Comparison of ENCODE assay signal across 12 cellular contexts in the genomic region with DNA sequence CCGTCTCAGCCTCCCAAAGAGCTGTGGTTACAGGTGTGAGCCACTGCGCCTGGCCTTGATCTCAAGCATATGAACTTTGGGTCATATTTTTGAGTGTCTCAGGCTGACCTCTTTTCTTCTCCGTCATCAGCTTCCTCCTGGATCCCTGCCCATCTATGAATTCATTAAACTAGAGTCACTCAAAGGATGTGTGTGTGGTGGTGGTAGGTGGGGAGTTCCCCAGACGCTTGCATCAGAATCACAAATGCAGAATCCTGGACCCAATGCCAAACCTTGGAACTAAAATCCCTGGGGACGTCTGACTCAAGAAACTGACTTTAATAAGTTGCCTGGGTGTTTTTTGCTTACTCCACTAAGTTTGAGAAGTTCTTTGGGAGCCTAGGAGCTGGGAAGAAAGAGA. TPM values are rescaled to one million over a fixed set of nuclear protein-coding genes. Genes with fewer than 3 reads are reported as not detected.
DNase-seq lines count a peak whose midpoint lies in the region; ATAC-seq, FAIRE-seq and TF ChIP-seq lines count a peak whose summit lies in the region.
"Had no signal": no experiment of that assay in that cellular context is flagged by ENCODE, and none has a peak within 500 bp of the region (broad histone marks: within the 10 kb centered on the region; RNA-seq: fewer than 3 reads in every experiment).

No MANE protein-coding gene starts in this region.

- H3K4me2 ChIP-seq in PC-9 (peak overlapping the region; percentile 17; the same call in 1 of the 2 replicates), endothelial cell of umbilical vein (ENCODE audit: insufficient read depth, low read length) (no peak overlapping the region)

- FAIRE-seq in endothelial cell of umbilical vein (lab: Jason Lieb, UNC) (no peak), GM19239 (lab: Jason Lieb, UNC) (no peak)
- FAIRE-seq: HepG2 had no signal

- TF ChIP-seq CTCF in PC-9 (conservative IDR thresholded peaks at IDR 0.05) (no peak), endothelial cell of umbilical vein (IDR thresholded peaks at IDR 0.05; ENCODE audit: extremely low read depth in 1 of 2, insufficient read depth in 1 of 2, low read depth in 1 of 2, low read length in 2 of 2) (no peak), omental fat pad (IDR thresholded peaks at IDR 0.05) (no peak), WERI-Rb-1 (IDR thresholded peaks at IDR 0.05; ENCODE audit: low read depth, low read length) (no peak)

- DNase-seq in CD1c-positive myeloid dendritic cell (ENCODE audit: extremely low spot score) (peak; percentile 86), PC-9 (peak in 1 of 2 experiments; percentile 81), endothelial cell of umbilical vein (ENCODE audit: low read depth, low spot score) (peak; percentile 56), omental fat pad (ENCODE audit: low spot score) (peak; percentile 32), WERI-Rb-1 (no peak), GM19239 (ENCODE audit: insufficient read length, low spot score) (no peak)
- DNase-seq: activated naive CD8-positive, alpha-beta T cell treated with anti-CD3 and anti-CD28 coated beads, Interleukin-2, amount 10 ng/mL, durations not matched to agents 7 days and 5 days; hypothalamus had no signal

- H3K4me1 ChIP-seq in PC-9 (replicated peaks; ENCODE audit: insufficient read depth): peaks cover 12% of the 10 kb centered on the region
- peaks cover 10% of the 10 kb centered on the region for H3K4me1 ChIP-seq in endothelial cell of umbilical vein (ENCODE audit: control insufficient read depth, extremely low read depth, insufficient read depth, low read length)

- no peaks in the 10 kb centered on the region for H3K9me2 ChIP-seq in PC-9 (ENCODE audit: insufficient read depth)

- TF ChIP-seq POLR2A in endothelial cell of umbilical vein (IDR thresholded peaks at IDR 0.05; ENCODE audit: low read depth, low read length): no peak

- BruUV-seq in PC-9 (replicated peaks; lab: Mats Ljungman, UMichigan): no TSS peak
- no TSS peak for BruUV-seq in endothelial cell of umbilical vein (replicated peaks; lab: Mats Ljungman, UMichigan)

- dilution Hi-C loops in endothelial cell of umbilical vein (cut with MboI; ENCODE audit: extremely low pct_ligation_motif_present, low sequenced_read_pairs): no loop called here

- intact Hi-C loops in PC-9 (cut with micrococcal nuclease; ENCODE audit: unreplicated experiment) (no loop called here), endothelial cell of umbilical vein (cut with micrococcal nuclease) (loop anchor here (5.0 kb wide), 1 partner anchor 447 kb away; no protein-coding TSS in a partner anchor)

- no peaks in the 10 kb centered on the region for H3K9me3 ChIP-seq in PC-9 (ENCODE audit: insufficient read depth, low read depth)
- H3K9me3 ChIP-seq in endothelial cell of umbilical vein (replicated peaks; ENCODE audit: control insufficient read depth, insufficient read depth, low read length): no peaks in the 10 kb centered on the region
- H3K9me3 ChIP-seq in WERI-Rb-1 (ENCODE audit: severe bottlenecking): no peaks in the 10 kb centered on the region
- H3K9me3 ChIP-seq: neutrophil had no signal

- no peaks in the 10 kb centered on the region for H3K9me1 ChIP-seq in endothelial cell of umbilical vein (replicated peaks; ENCODE audit: control insufficient read depth, extremely low read depth, insufficient read depth, low read length)

- POLR2A ChIA-PET in PC-9 (lab: Charles Lee; ENCODE audit: unreplicated experiment): no interaction called here
- POLR2A ChIA-PET in endothelial cell of umbilical vein (lab: Charles Lee): no interaction called here

- CTCF ChIA-PET in PC-9 (lab: Charles Lee) (no interaction called here), endothelial cell of umbilical vein (lab: Charles Lee) (interaction anchor here (1.8 to 2.0 kb wide), 2 partner anchors 11 to 221 kb away, joined by 4 read pairs; no protein-coding TSS in a partner anchor)

- no peak overlapping the region for H2AFZ ChIP-seq in PC-9
- H2AFZ ChIP-seq in endothelial cell of umbilical vein (ENCODE audit: low read depth, low read length): no peak overlapping the region

- H3K27me3 ChIP-seq in PC-9 (ENCODE audit: insufficient read depth, low read depth): no peaks in the 10 kb centered on the region
- no peaks in the 10 kb centered on the region for H3K27me3 ChIP-seq in endothelial cell of umbilical vein (ENCODE audit: control insufficient read depth in 2 of 2, insufficient read depth in 2 of 2, low read length in 2 of 2)
- H3K27me3 ChIP-seq in WERI-Rb-1 (ENCODE audit: insufficient read depth, low read depth, severe bottlenecking): peaks cover 58% of the 10 kb centered on the region

- H4K20me1 ChIP-seq in PC-9 (ENCODE audit: insufficient read depth): no peaks in the 10 kb centered on the region
- no peaks in the 10 kb centered on the region for H4K20me1 ChIP-seq in endothelial cell of umbilical vein (replicated peaks; ENCODE audit: control insufficient read depth, extremely low read depth, insufficient read depth, low read length)

- H3K4me3 ChIP-seq in PC-9 (no peak overlapping the region), endothelial cell of umbilical vein (replicated peaks in 1 of 3; ENCODE audit: insufficient read depth in 1 of 3, low read depth in 1 of 3, low read length in 3 of 3) (no peak overlapping the region), WERI-Rb-1 (ENCODE audit: low read depth, low read length) (no peak overlapping the region)

- no peak overlapping the region for H3K9ac ChIP-seq in endothelial cell of umbilical vein (replicated peaks; ENCODE audit: extremely low read depth, insufficient read depth, low read length)

- H3K36me3 ChIP-seq in PC-9 (ENCODE audit: low read depth): no peaks in the 10 kb centered on the region
- H3K36me3 ChIP-seq in endothelial cell of umbilical vein (ENCODE audit: control insufficient read depth in 2 of 2, extremely low read depth in 1 of 2, insufficient read depth in 2 of 2, low read length in 2 of 2): no peaks in the 10 kb centered on the region
- no peaks in the 10 kb centered on the region for H3K36me3 ChIP-seq in WERI-Rb-1
- H3K36me3 ChIP-seq: neutrophil had no signal

- H3K27ac ChIP-seq in PC-9 (peak overlapping the region; percentile 55), endothelial cell of umbilical vein (ENCODE audit: insufficient read depth, low read depth, low read length) (no peak overlapping the region), WERI-Rb-1 (no peak overlapping the region)
- H3K27ac ChIP-seq: neutrophil had no signal

- H3F3A ChIP-seq in PC-9 (ENCODE audit: insufficient read depth, low read depth): peaks cover 22% of the 10 kb centered on the region

- ATAC-seq in omental fat pad (ENCODE audit: low FRiP score) (peak; percentile 30), GM19467 (IDR thresholded peaks at IDR 0.05; ENCODE audit: unreplicated experiment) (no peak), HG03460 (IDR thresholded peaks at IDR 0.05; ENCODE audit: unreplicated experiment) (no peak)
- ATAC-seq: HepG2 had no signal

- H3K79me2 ChIP-seq in PC-9 (ENCODE audit: low read depth) (no peaks in the 10 kb centered on the region), endothelial cell of umbilical vein (ENCODE audit: control insufficient read depth, insufficient read depth, low read length) (no peaks in the 10 kb centered on the region)

TF ChIP-seq in endothelial cell of umbilical vein, 7 proteins besides CTCF, POLR2A, EP300 and RAD21:
- TF ChIP-seq FOS (IDR thresholded peaks at IDR 0.05; ENCODE audit: borderline replicate concordance, insufficient read depth, low read length) (no peak), GATA2 (IDR thresholded peaks at IDR 0.05; ENCODE audit: insufficient read depth, insufficient read length, low read depth, low read length) (no peak), JUN (IDR thresholded peaks at IDR 0.05; ENCODE audit: borderline replicate concordance, insufficient read depth, insufficient read length, low read depth) (no peak), MYC (IDR thresholded peaks at IDR 0.05; ENCODE audit: low read depth, low read length) (no peak), EZH2 (IDR thresholded peaks at IDR 0.05; ENCODE audit: borderline replicate concordance, low read depth, low read length, severe bottlenecking) (no peak), POLR2AphosphoS5 (IDR thresholded peaks at IDR 0.05; ENCODE audit: insufficient read depth, low read depth, low read length) (no peak)
- TF ChIP-seq, protein P1, sequence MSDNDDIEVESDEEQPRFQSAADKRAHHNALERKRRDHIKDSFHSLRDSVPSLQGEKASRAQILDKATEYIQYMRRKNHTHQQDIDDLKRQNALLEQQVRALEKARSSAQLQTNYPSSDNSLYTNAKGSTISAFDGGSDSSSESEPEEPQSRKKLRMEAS (IDR thresholded peaks at IDR 0.05; ENCODE audit: insufficient read depth, insufficient read length): no peak
TF ChIP-seq in endothelial cell of umbilical vein: peak in this region for 0.

RNA-seq across cellular contexts. Expression of a gene that starts 6.7 kb away (rescaled TPM):
- total RNA-seq in PC-9 (2021) (1.0 and 2.1 TPM in 2 replicates), endothelial cell of umbilical vein (13.8 and 19.6 TPM in 2 replicates), omental fat pad (10 to 100 TPM; 27.9 to 87.0 (median 42.9) TPM)
- polyA plus RNA-seq in endothelial cell of umbilical vein: 28.4 and 32.7 TPM in 2 replicates
- 11.2 and 11.9 TPM in 2 replicates for polyA plus RNA-seq in endothelial cell of umbilical vein (2011; cell fraction: cytosol; rRNA removed)
- polyA plus RNA-seq in endothelial cell of umbilical vein (2011; cell fraction: nucleus; rRNA removed): 61.3 and 61.6 TPM in 2 replicates
- polyA plus RNA-seq in endothelial cell of umbilical vein (2012): 6.4 TPM in 2 replicates
- polyA minus RNA-seq in endothelial cell of umbilical vein: 55.3 and 77.5 TPM in 2 replicates
- polyA minus RNA-seq in endothelial cell of umbilical vein (2011; cell fraction: cytosol; rRNA and poly(A)+ RNA removed): not detected
- 149 and 150 TPM in 2 replicates for polyA minus RNA-seq in endothelial cell of umbilical vein (2011; cell fraction: nucleus; rRNA and poly(A)+ RNA removed)
- total RNA-seq: activated naive CD8-positive, alpha-beta T cell treated with anti-CD3 and anti-CD28 coated beads, Interleukin-2, amount 10 ng/mL, durations not matched to agents 7 days and 5 days had no signal

Comparison
In these comparisons a context has a peak if more than half of its experiments do, and no peak if none do; other contexts are left out.
1. DNase-seq: peak in CD1c-positive myeloid dendritic cell (single experiment), endothelial cell of umbilical vein (single experiment) and omental fat pad (single experiment); none in WERI-Rb-1 (single experiment) and GM19239 (single experiment).